2 cellular contexts compared by ENCODE assay signal in genomic region chr6:31156647-31157046, GRCh38.
TF ChIP-seq lines count a peak whose summit lies in the region.

No MANE protein-coding gene starts in this region.

TF ChIP-seq in A549, 52 proteins besides CTCF, POLR2A, EP300 and RAD21:
- TF ChIP-seq JUNB (IDR thresholded peaks at IDR 0.05) = no peak
- TF ChIP-seq CHD4 (IDR thresholded peaks at IDR 0.05; ENCODE audit: borderline replicate concordance) = no peak
- TF ChIP-seq REST (IDR thresholded peaks at IDR 0.05) = no peak
- no peak for TF ChIP-seq GATA3 (IDR thresholded peaks at IDR 0.05; ENCODE audit: borderline replicate concordance)
TF ChIP-seq in A549: peak in this region for 0.

TF ChIP-seq in endothelial cell of umbilical vein, 7 proteins besides CTCF, POLR2A, EP300 and RAD21:
- TF ChIP-seq JUN (IDR thresholded peaks at IDR 0.05; ENCODE audit: borderline replicate concordance, insufficient read depth, insufficient read length, low read depth) = no peak
- no peak for TF ChIP-seq GATA2 (IDR thresholded peaks at IDR 0.05; ENCODE audit: insufficient read depth, insufficient read length, low read depth, low read length)
- TF ChIP-seq MAX (IDR thresholded peaks at IDR 0.05; ENCODE audit: insufficient read depth, insufficient read length) = no peak
- TF ChIP-seq POLR2AphosphoS5 (IDR thresholded peaks at IDR 0.05; ENCODE audit: insufficient read depth, low read depth, low read length) = no peak
- TF ChIP-seq MYC (IDR thresholded peaks at IDR 0.05; ENCODE audit: low read depth, low read length) = no peak
TF ChIP-seq in endothelial cell of umbilical vein: peak in this region for 0.
